In genomic region chr17:7022791-7023571, GRCh38 we compare ENCODE assay signal across 8 cellular contexts. TPM values are rescaled to one million over a fixed set of nuclear protein-coding genes. Genes with fewer than 3 reads are reported as not detected.
DNase-seq lines count a peak whose midpoint lies in the region; ATAC-seq, FAIRE-seq and TF ChIP-seq lines count a peak whose summit lies in the region.

TSS of gene BCL6B (plus strand) at chr17:7023050. CDS start at chr17:7023672, 622 bp downstream.

- no peaks in the 10 kb centered on the region for H4K20me1 ChIP-seq in osteoblast (ENCODE audit: insufficient read depth, low read length)

- DNase-seq in Caco-2 = no peak
- peak; percentile 51 for DNase-seq in WERI-Rb-1
- no peak for DNase-seq in fibroblast of pulmonary artery (ENCODE audit: low read depth)
- no peak for DNase-seq in osteoblast (ENCODE audit: insufficient read length, low spot score, missing footprints)
- DNase-seq in frontal cortex (ENCODE audit: low spot score in 2 of 2) = no peak
- no peak for DNase-seq in occipital lobe (lab: John Stamatoyannopoulos, UW)
- DNase-seq in hippocampal formation (lab: John Stamatoyannopoulos, UW) = no peak

- no peaks in the 10 kb centered on the region for H3K9me3 Mint-ChIP-seq in Caco-2 (ENCODE audit: unreplicated experiment)

- TF ChIP-seq CTCF in Caco-2 (IDR thresholded peaks at IDR 0.05; ENCODE audit: insufficient read depth in 1 of 2, low read depth in 1 of 2, low read length in 1 of 2, severe bottlenecking in 1 of 2, unreplicated experiment in 1 of 2) (no peak), WERI-Rb-1 (IDR thresholded peaks at IDR 0.05; ENCODE audit: low read depth, low read length) (no peak), fibroblast of pulmonary artery (IDR thresholded peaks at IDR 0.05; ENCODE audit: low read length, missing control alignments) (no peak), osteoblast (IDR thresholded peaks at IDR 0.05; ENCODE audit: extremely low read depth, low read depth, low read length) (no peak)

- intact Hi-C loops in Caco-2 (cut with micrococcal nuclease; ENCODE audit: unreplicated experiment) = no loop called here

- peaks cover 5% of the 10 kb centered on the region for H3K36me3 Mint-ChIP-seq in Caco-2 (ENCODE audit: insufficient read depth, unreplicated experiment)

- peaks cover 5% of the 10 kb centered on the region for H3K79me2 ChIP-seq in osteoblast (ENCODE audit: insufficient read depth, low read length)

- no peaks in the 10 kb centered on the region for H3K4me1 Mint-ChIP-seq in Caco-2 (ENCODE audit: low read depth, unreplicated experiment)

- H3K4me3 Mint-ChIP-seq in Caco-2 (ENCODE audit: unreplicated experiment) = peak within 1 kb of the TSS; percentile 29

- peak within 1 kb of the TSS; percentile 86 for H2AFZ ChIP-seq in osteoblast (ENCODE audit: low read length)

- H3K4me2 ChIP-seq in osteoblast (ENCODE audit: insufficient read depth, low read length) = peak within 1 kb of the TSS; percentile 76

- POLR2A ChIA-PET in Caco-2 (lab: Charles Lee) = no interaction called here

- CTCF ChIA-PET in Caco-2 (lab: Charles Lee) = interaction anchor here (0.8 kb wide), 1 partner anchor 112 kb away, joined by 3 read pairs; no protein-coding TSS in a partner anchor

- FAIRE-seq in frontal cortex (lab: Jason Lieb, UNC) = no peak

- H3K27ac Mint-ChIP-seq in Caco-2 (ENCODE audit: unreplicated experiment) = no peak within 1 kb of the TSS

- no peaks in the 10 kb centered on the region for H3K9me3 ChIP-seq in Caco-2
- H3K9me3 ChIP-seq in WERI-Rb-1 (ENCODE audit: severe bottlenecking) = no peaks in the 10 kb centered on the region
- no peaks in the 10 kb centered on the region for H3K9me3 ChIP-seq in osteoblast (ENCODE audit: low read depth, low read length)

- H3K36me3 ChIP-seq in Caco-2 (ENCODE audit: control insufficient read depth, insufficient read depth, low read length) (no peaks in the 10 kb centered on the region), WERI-Rb-1 (no peaks in the 10 kb centered on the region; the same call in 1 of the 2 replicates), osteoblast (ENCODE audit: insufficient read depth, low read length) (no peaks in the 10 kb centered on the region)

- ATAC-seq in HG03045 (IDR thresholded peaks at IDR 0.05; ENCODE audit: unreplicated experiment) = no peak

- H3K4me3 ChIP-seq in Caco-2 (ENCODE audit: low read depth, low read length) (no peak within 1 kb of the TSS; the same call in 1 of the 2 replicates), WERI-Rb-1 (ENCODE audit: low read depth, low read length) (peak within 1 kb of the TSS; percentile 46), fibroblast of pulmonary artery (replicated peaks; ENCODE audit: low read depth, low read length) (peak within 1 kb of the TSS; percentile 39), osteoblast (ENCODE audit: insufficient read depth, low read length) (peak within 1 kb of the TSS; percentile 58)

- no TSS peak for BruUV-seq in Caco-2 (replicated peaks; lab: Mats Ljungman, UMichigan)

- H3K27me3 Mint-ChIP-seq in Caco-2 (ENCODE audit: insufficient read depth, unreplicated experiment) = no peaks in the 10 kb centered on the region

- H3K4me1 ChIP-seq in Caco-2 = no peaks in the 10 kb centered on the region
- peaks cover 35% of the 10 kb centered on the region for H3K4me1 ChIP-seq in osteoblast (ENCODE audit: insufficient read depth, low read length)

- peak within 1 kb of the TSS; percentile 60 for H3K27ac ChIP-seq in WERI-Rb-1
- H3K27ac ChIP-seq in osteoblast (ENCODE audit: low read depth, low read length) = no peak within 1 kb of the TSS

- H3K27me3 ChIP-seq in Caco-2 (replicated peaks; ENCODE audit: control insufficient read depth, insufficient read depth, low read length) (no peaks in the 10 kb centered on the region), WERI-Rb-1 (ENCODE audit: insufficient read depth, low read depth, severe bottlenecking) (no peaks in the 10 kb centered on the region), osteoblast (ENCODE audit: insufficient read depth, low read length) (peaks cover 4% of the 10 kb centered on the region)

RNA-seq across cellular contexts. Expression of gene BCL6B, which starts in this region (rescaled TPM):
- not detected in 2 replicates for total RNA-seq in Caco-2 (2022)
- total RNA-seq in osteoblast = not detected in 2 replicates
- total RNA-seq in frontal cortex = 2.0 TPM
- 1.4 TPM for total RNA-seq in occipital lobe
